ENCODE assay signal across 15 cellular contexts in genomic region chr2:160043265-160043664, GRCh38. TPM values are rescaled to one million over a fixed set of nuclear protein-coding genes. Genes with fewer than 3 reads are reported as not detected.
"Had no signal": no experiment of that assay in that cellular context is flagged by ENCODE, and none has a peak within 500 bp of the region (broad histone marks: within the 10 kb centered on the region; RNA-seq: fewer than 3 reads in every experiment).

No MANE protein-coding gene starts in this region.

- ATAC-seq: activated CD4-positive, CD25-positive, alpha-beta regulatory T cell treated with anti-CD3 and anti-CD28 coated beads, Interleukin-2, amount 50 U/mL, for 24 hours; activated CD8-positive, alpha-beta memory T cell treated with anti-CD3 and anti-CD28 coated beads, Interleukin-2, amount 10 ng/mL, durations not matched to agents 7 days and 5 days; esophagus mucosa had no signal

- H3K27ac Mint-ChIP-seq: activated CD8-positive, alpha-beta memory T cell treated with anti-CD3 and anti-CD28 coated beads, Interleukin-2, amount 10 ng/mL, durations not matched to agents 7 days and 5 days; activated naive CD8-positive, alpha-beta T cell; endodermal cell; neural progenitor cell; T-helper 2 cell treated with Interferon-gamma antibody and Interleukin-4, amounts not matched to agents 5 μg/mL and 100 μg/mL, for 36 hours had no signal

- H3K36me3 ChIP-seq: neural progenitor cell had no signal

- H3K4me1 ChIP-seq: neural progenitor cell had no signal

- H3K27ac ChIP-seq: neural progenitor cell, parathyroid adenoma, stomach had no signal

- H3K9ac ChIP-seq: neural progenitor cell, parathyroid adenoma had no signal

- DNase-seq: activated CD4-positive, alpha-beta T cell treated with anti-CD3 and anti-CD28 coated beads, Interleukin-2, amount 50 U/mL, for 4 hours; activated CD8-positive, alpha-beta memory T cell treated with anti-CD3 and anti-CD28 coated beads, Interleukin-2, amount 10 ng/mL, durations not matched to agents 7 days and 5 days; activated gamma-delta T cell; activated T-cell treated with anti-CD3 and anti-CD28 coated beads, Interleukin-2, amount 50 U/mL, for 48 hours; amygdala; endodermal cell; head of caudate nucleus; retina; stomach had no signal

- H3K27me3 ChIP-seq: neural progenitor cell, stomach had no signal

- H3K4me3 Mint-ChIP-seq: activated CD8-positive, alpha-beta memory T cell treated with anti-CD3 and anti-CD28 coated beads, Interleukin-2, amount 10 ng/mL, durations not matched to agents 7 days and 5 days; activated naive CD8-positive, alpha-beta T cell; endodermal cell; neural progenitor cell; T-helper 2 cell treated with Interferon-gamma antibody and Interleukin-4, amounts not matched to agents 5 μg/mL and 100 μg/mL, for 36 hours had no signal

- H3K9me3 ChIP-seq: stomach had no signal

- H2AFZ ChIP-seq: neural progenitor cell, parathyroid adenoma had no signal

- H3K4me1 Mint-ChIP-seq: activated CD8-positive, alpha-beta memory T cell treated with anti-CD3 and anti-CD28 coated beads, Interleukin-2, amount 10 ng/mL, durations not matched to agents 7 days and 5 days; neural progenitor cell had no signal

- H3K4me3 ChIP-seq: neural progenitor cell, stomach had no signal

- H3K36me3 Mint-ChIP-seq: activated CD8-positive, alpha-beta memory T cell treated with anti-CD3 and anti-CD28 coated beads, Interleukin-2, amount 10 ng/mL, durations not matched to agents 7 days and 5 days; activated naive CD8-positive, alpha-beta T cell; neural progenitor cell had no signal

- H3K9me3 Mint-ChIP-seq: endodermal cell; neural progenitor cell; T-helper 2 cell treated with Interferon-gamma antibody and Interleukin-4, amounts not matched to agents 5 μg/mL and 100 μg/mL, for 36 hours had no signal

- H3K4me2 ChIP-seq: neural progenitor cell had no signal

RNA-seq across cellular contexts. Expression of gene PLA2R1, which starts 19.1 kb away (rescaled TPM):
- total RNA-seq: activated CD8-positive, alpha-beta memory T cell treated with anti-CD3 and anti-CD28 coated beads, Interleukin-2, amount 10 ng/mL, durations not matched to agents 7 days and 5 days had no signal
